Comparison of ENCODE assay signal across 21 cellular contexts in the genomic region with DNA sequence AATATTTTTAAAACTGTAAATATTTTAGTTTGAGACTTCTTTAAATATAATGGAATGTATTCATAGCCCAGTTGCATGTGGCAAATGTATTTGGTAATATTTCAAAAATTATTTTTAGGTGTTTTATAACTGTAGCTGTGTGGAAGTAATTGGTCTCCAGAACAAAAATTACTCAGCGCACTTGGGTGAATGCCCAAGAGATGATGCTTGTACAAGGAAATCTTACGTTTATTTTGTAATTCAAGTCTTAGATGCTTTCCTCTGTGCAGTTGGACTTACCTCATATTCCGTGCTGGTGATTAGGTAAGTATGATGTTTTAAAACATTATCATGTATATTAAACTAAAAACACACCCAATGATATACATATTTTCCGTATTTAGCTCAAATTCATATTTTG.
DNase-seq lines count a peak whose midpoint lies in the region; ATAC-seq, FAIRE-seq and TF ChIP-seq lines count a peak whose summit lies in the region.
"Had no signal": no experiment of that assay in that cellular context is flagged by ENCODE, and none has a peak within 500 bp of the region (broad histone marks: within the 10 kb centered on the region; RNA-seq: fewer than 3 reads in every experiment).

No MANE protein-coding gene starts in this region.

- no TSS peak for BruUV-seq in MCF 10A (replicated peaks; lab: Mats Ljungman, UMichigan)
- BruUV-seq in mammary epithelial cell (replicated peaks; lab: Mats Ljungman, UMichigan): no TSS peak

- H2AFZ ChIP-seq in mammary epithelial cell (ENCODE audit: low read depth, low read length) (no peak overlapping the region), astrocyte (ENCODE audit: low read depth, low read length) (no peak overlapping the region)
- H2AFZ ChIP-seq: PC-9 had no signal

- no peak for TF ChIP-seq EP300 in tibial nerve (IDR thresholded peaks at IDR 0.05)

- no peak overlapping the region for H3K9ac ChIP-seq in mammary epithelial cell (ENCODE audit: insufficient read depth, low read length)
- H3K9ac ChIP-seq in astrocyte (ENCODE audit: low read length): no peak overlapping the region

- no peak for FAIRE-seq in astrocyte (lab: Jason Lieb, UNC)
- FAIRE-seq: A549 had no signal

- POLR2A ChIA-PET in MCF 10A (lab: Yijun Ruan, JAX): no interaction called here

- H3K36me3 Mint-ChIP-seq in MCF 10A (ENCODE audit: insufficient read depth, unreplicated experiment) (no peaks in the 10 kb centered on the region), astrocyte (ENCODE audit: low read depth, unreplicated experiment) (no peaks in the 10 kb centered on the region)

- H3K4me3 ChIP-seq in mammary epithelial cell (replicated peaks in 1 of 3; ENCODE audit: insufficient read depth in 1 of 3, low read depth in 2 of 3, low read length in 3 of 3) (no peak overlapping the region), astrocyte (ENCODE audit: insufficient read depth, low read depth, low read length) (no peak overlapping the region), fibroblast of pulmonary artery (replicated peaks; ENCODE audit: low read depth, low read length) (no peak overlapping the region), tibial artery (no peak overlapping the region), tibial nerve (no peak overlapping the region)
- H3K4me3 ChIP-seq: A549, PC-9, SJSA1 had no signal

- no peaks in the 10 kb centered on the region for H3K9me3 ChIP-seq in mammary epithelial cell (replicated peaks; ENCODE audit: insufficient read depth, low read length)
- H3K9me3 ChIP-seq in astrocyte (ENCODE audit: insufficient read depth, low read depth, low read length): no peaks in the 10 kb centered on the region
- H3K9me3 ChIP-seq in tibial artery: no peaks in the 10 kb centered on the region
- H3K9me3 ChIP-seq in tibial nerve: no peaks in the 10 kb centered on the region
- H3K9me3 ChIP-seq: A549, SJSA1 had no signal

- H3K27me3 ChIP-seq in mammary epithelial cell (ENCODE audit: insufficient read depth, low read length) (no peaks in the 10 kb centered on the region), astrocyte (ENCODE audit: insufficient read depth, low read length) (no peaks in the 10 kb centered on the region), tibial artery (no peaks in the 10 kb centered on the region), tibial nerve (no peaks in the 10 kb centered on the region)
- H3K27me3 ChIP-seq: SJSA1 had no signal

- WGBS in mammary epithelial cell (ENCODE audit: low coverage, missing lambda C conversion rate): 51% methylated on average over 4 of the region's 4 CpGs
- WGBS in tibial nerve, 2 donors: 62 to 78% methylated on average over 4 of the region's 4 CpGs

- intact Hi-C loops in MCF 10A (cut with micrococcal nuclease) (no loop called here), mammary epithelial cell (cut with micrococcal nuclease) (no loop called here), tibial artery (cut with DNase I; ENCODE audit: low total_unique reads) (no loop called here)

- H3K4me1 ChIP-seq in mammary epithelial cell (ENCODE audit: insufficient read depth, low read length) (no peaks in the 10 kb centered on the region), astrocyte (ENCODE audit: insufficient read depth, low read length) (no peaks in the 10 kb centered on the region), tibial artery (peaks cover 0 to 8% (median 0%) of the 10 kb centered on the region in 4 donors), tibial nerve (no peaks in the 10 kb centered on the region)
- H3K4me1 ChIP-seq: SJSA1 had no signal

- H3K27ac Mint-ChIP-seq in MCF 10A (ENCODE audit: low read depth, unreplicated experiment): no peak overlapping the region
- H3K27ac Mint-ChIP-seq in astrocyte (ENCODE audit: unreplicated experiment): no peak overlapping the region

- dilution Hi-C loops in mammary epithelial cell (cut with HindIII; ENCODE audit: low sequenced_read_pairs): no loop called here

- H3K79me2 ChIP-seq in mammary epithelial cell (ENCODE audit: insufficient read depth, low read length) (no peaks in the 10 kb centered on the region), astrocyte (ENCODE audit: insufficient read depth, low read length) (no peaks in the 10 kb centered on the region)

- DNase-seq in MCF 10A (ENCODE audit: unreplicated experiment) (peak; percentile 49), mammary epithelial cell (no peak), astrocyte (ENCODE audit: low read depth) (peak; percentile 11), fibroblast of pulmonary artery (ENCODE audit: low read depth) (peak; percentile 13), tibial artery (peak; percentile 33 to 66), SK-N-DZ (ENCODE audit: low spot score) (no peak), tibial nerve (ENCODE audit: low spot score in 2 of 2) (no peak)
- DNase-seq: DMS 273 treated with DMSO at 0.1 percent for 48 hours, H7, KG1, NCI-H1105 treated with DMSO at 0.1 percent for 48 hours, NCI-H187 treated with DMSO at 0.1 percent for 48 hours, NCI-H2171 treated with DMSO at 0.1 percent for 48 hours, NCI-H748 treated with DMSO at 0.1 percent for 48 hours, PC-9, SW 1271 had no signal

- H3K27ac ChIP-seq in mammary epithelial cell (ENCODE audit: insufficient read depth, low read depth, low read length) (no peak overlapping the region), astrocyte (ENCODE audit: low read depth, low read length) (no peak overlapping the region), tibial artery (no peak overlapping the region), tibial nerve (no peak overlapping the region)
- H3K27ac ChIP-seq: A549, C4-2B, HL-60, PC-9, SJSA1 had no signal

- TF ChIP-seq POLR2A in tibial nerve (IDR thresholded peaks at IDR 0.05): no peak

- no peak for TF ChIP-seq CTCF in MCF 10A (IDR thresholded peaks at IDR 0.05; ENCODE audit: unreplicated experiment)
- no peak for TF ChIP-seq CTCF in mammary epithelial cell (conservative IDR thresholded peaks at IDR 0.05 in 1 of 2, IDR thresholded peaks at IDR 0.05 in 1 of 2; ENCODE audit: extremely low read depth in 1 of 2, insufficient read depth in 1 of 2, low read depth in 1 of 2, low read length in 2 of 2)
- no peak for TF ChIP-seq CTCF in astrocyte (IDR thresholded peaks at IDR 0.05; ENCODE audit: insufficient read depth, low read depth, low read length)
- no peak for TF ChIP-seq CTCF in fibroblast of pulmonary artery (IDR thresholded peaks at IDR 0.05; ENCODE audit: low read length, missing control alignments)
- no peak for TF ChIP-seq CTCF in tibial artery (IDR thresholded peaks at IDR 0.05)
- TF ChIP-seq CTCF in tibial nerve (IDR thresholded peaks at IDR 0.05): no peak

- in situ Hi-C loops in mammary epithelial cell (cut with MboI; ENCODE audit: low sequenced_read_pairs in 2 of 2): no loop called here

- no peaks in the 10 kb centered on the region for H3K27me3 Mint-ChIP-seq in MCF 10A (ENCODE audit: insufficient read depth, unreplicated experiment)
- H3K27me3 Mint-ChIP-seq in astrocyte (ENCODE audit: low read depth, unreplicated experiment): no peaks in the 10 kb centered on the region

- no peak overlapping the region for H3K4me2 ChIP-seq in mammary epithelial cell (ENCODE audit: insufficient read depth, low read depth, low read length)
- H3K4me2 ChIP-seq in astrocyte (ENCODE audit: low read length): no peak overlapping the region
- H3K4me2 ChIP-seq: A549, PC-9 had no signal

- H3K4me3 Mint-ChIP-seq in MCF 10A (ENCODE audit: unreplicated experiment): no peak overlapping the region
- H3K4me3 Mint-ChIP-seq in astrocyte (ENCODE audit: unreplicated experiment): no peak overlapping the region

- peaks cover 7% of the 10 kb centered on the region for H3K9me3 Mint-ChIP-seq in MCF 10A (ENCODE audit: unreplicated experiment)
- H3K9me3 Mint-ChIP-seq in astrocyte (ENCODE audit: unreplicated experiment): no peaks in the 10 kb centered on the region

- H4K20me1 ChIP-seq in mammary epithelial cell (ENCODE audit: insufficient read depth, low read length): no peaks in the 10 kb centered on the region
- H4K20me1 ChIP-seq in astrocyte (ENCODE audit: insufficient read depth, low read length): no peaks in the 10 kb centered on the region

- H3K36me3 ChIP-seq in mammary epithelial cell (ENCODE audit: insufficient read depth, low read length) (no peaks in the 10 kb centered on the region), astrocyte (ENCODE audit: insufficient read depth, low read length) (no peaks in the 10 kb centered on the region), tibial artery (no peaks in the 10 kb centered on the region), tibial nerve (no peaks in the 10 kb centered on the region)
- H3K36me3 ChIP-seq: SJSA1 had no signal

- CTCF ChIA-PET in MCF 10A (lab: Yijun Ruan, JAX) (no interaction called here), mammary epithelial cell (lab: Charles Lee; ENCODE audit: low non-redundant PET) (no interaction called here)

- no peak for ATAC-seq in HG03565 (IDR thresholded peaks at IDR 0.05; ENCODE audit: unreplicated experiment)
- ATAC-seq: A549 had no signal

- H3K4me1 Mint-ChIP-seq in MCF 10A (ENCODE audit: insufficient read depth, unreplicated experiment) (no peaks in the 10 kb centered on the region), astrocyte (ENCODE audit: low read depth, unreplicated experiment) (no peaks in the 10 kb centered on the region)

Comparison
In these comparisons a context has a peak if more than half of its experiments do, and no peak if none do; other contexts are left out.
1. DNase-seq: peak in MCF 10A (single experiment), astrocyte (single experiment), fibroblast of pulmonary artery (single experiment) and tibial artery (2 of 2); none in mammary epithelial cell (single experiment), SK-N-DZ (single experiment) and tibial nerve (0 of 2).